Comparison of ENCODE assay signal across 1 cellular context in genomic region chr9:110623462-110624025, GRCh38.
TF ChIP-seq lines count a peak whose summit lies in the region.

No MANE protein-coding gene starts in this region.

TF ChIP-seq in GM12878, 131 proteins besides CTCF, POLR2A, EP300 and RAD21 (continued from another document):
- TF ChIP-seq IRF5 (IDR thresholded peaks at IDR 0.05; ENCODE audit: borderline replicate concordance), result no peak
- TF ChIP-seq SPI1 (IDR thresholded peaks at IDR 0.05; ENCODE audit: borderline replicate concordance, insufficient read depth, low read depth, low read length), result peak; percentile 53; the same call in 1 of the 2 replicates
- no peak for TF ChIP-seq ZNF207 (IDR thresholded peaks at IDR 0.05; ENCODE audit: borderline replicate concordance)
- TF ChIP-seq SMC3 (IDR thresholded peaks at IDR 0.05; ENCODE audit: borderline replicate concordance, low read length), result peak; percentile 79
- TF ChIP-seq RUNX3 (IDR thresholded peaks at IDR 0.05; ENCODE audit: low read length), result peak; percentile 36; the same call in 1 of the 2 replicates
- TF ChIP-seq PAX5 (IDR thresholded peaks at IDR 0.05; ENCODE audit: borderline replicate concordance, low read depth, low read length), result no peak
